8 cellular contexts compared by ENCODE assay signal in the genomic region with DNA sequence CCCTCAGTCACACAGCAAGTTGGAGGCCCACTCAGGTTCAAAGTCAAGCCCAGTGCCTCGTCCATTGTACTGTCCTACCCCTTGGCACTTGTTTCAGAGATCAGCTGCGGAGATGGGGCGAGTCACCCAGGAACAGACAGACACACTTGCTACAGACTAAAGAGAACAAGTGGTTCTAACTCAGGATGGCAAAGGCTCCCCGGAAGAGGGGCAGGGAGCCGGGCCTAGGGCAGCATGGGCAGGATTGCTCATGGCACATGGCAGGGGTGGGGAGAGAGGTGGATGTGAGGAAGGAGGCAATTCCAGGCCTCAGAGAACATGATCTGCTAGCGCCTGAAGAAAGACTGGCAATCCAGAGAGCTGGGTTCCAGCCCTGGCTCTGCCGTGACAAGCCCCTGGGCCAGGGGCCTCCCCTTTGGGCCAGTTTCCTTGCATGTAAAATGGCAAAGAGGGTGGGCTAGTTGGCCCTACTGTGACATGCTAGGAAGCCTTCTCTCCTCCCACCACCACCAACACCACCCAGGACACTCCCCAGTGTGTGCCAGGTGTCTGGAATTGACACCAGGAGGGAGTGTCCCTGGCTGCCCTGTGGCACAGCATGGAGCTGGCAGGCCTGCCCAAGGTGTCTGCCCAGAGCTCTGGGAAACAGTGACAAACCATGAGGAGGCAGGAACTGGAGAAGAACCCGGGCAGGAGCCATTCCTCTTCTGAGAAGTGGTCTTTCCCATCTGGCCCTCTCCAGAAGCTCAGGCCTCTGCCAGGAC. TPM values are rescaled to one million over a fixed set of nuclear protein-coding genes. Genes with fewer than 3 reads are reported as not detected.
A peak's percentile ranks its signal among the peaks of the same experiment; 100 is the strongest.
DNase-seq lines count a peak whose midpoint lies in the region; ATAC-seq, FAIRE-seq and TF ChIP-seq lines count a peak whose summit lies in the region.

No MANE protein-coding gene starts in this region.

- FAIRE-seq in GM12891 (lab: Jason Lieb, UNC) = no peak

- TF ChIP-seq CTCF in breast epithelium (IDR thresholded peaks at IDR 0.05) (no peak), mucosa of descending colon (IDR thresholded peaks at IDR 0.05) (no peak)

- H3K36me3 ChIP-seq in breast epithelium (no peaks in the 10 kb centered on the region), mucosa of descending colon (ENCODE audit: low read depth) (no peaks in the 10 kb centered on the region)

- H3K27ac ChIP-seq in breast epithelium (peak overlapping the region; percentile 82 to 91), substantia nigra (ENCODE audit: low read depth, low read length, poor library complexity, severe bottlenecking) (peak overlapping the region; percentile 38)

- H3K4me1 ChIP-seq in breast epithelium (peaks cover 5 to 7% of the 10 kb centered on the region in 2 donors), mucosa of descending colon (ENCODE audit: low read depth) (peaks cover 9% of the 10 kb centered on the region)

- peaks cover 5% of the 10 kb centered on the region for H3K36me3 Mint-ChIP-seq in activated T-helper 2 cell treated with anti-CD3 and anti-CD28 coated beads, Interferon-gamma antibody, Interleukin-2, Interleukin-4, amounts not matched to agents 10 μg/mL and 5 μg/mL and 100 μg/mL, durations not matched to agents 14 hours and 24 hours and 36 hours (ENCODE audit: low read depth)

- H3K4me1 Mint-ChIP-seq in activated T-helper 2 cell treated with anti-CD3 and anti-CD28 coated beads, Interferon-gamma antibody, Interleukin-2, Interleukin-4, amounts not matched to agents 10 μg/mL and 5 μg/mL and 100 μg/mL, durations not matched to agents 14 hours and 24 hours and 36 hours (ENCODE audit: low read depth) = peaks cover 19% of the 10 kb centered on the region

- H3K27me3 Mint-ChIP-seq in activated T-helper 2 cell treated with anti-CD3 and anti-CD28 coated beads, Interferon-gamma antibody, Interleukin-2, Interleukin-4, amounts not matched to agents 10 μg/mL and 5 μg/mL and 100 μg/mL, durations not matched to agents 14 hours and 24 hours and 36 hours (ENCODE audit: low read depth) = no peaks in the 10 kb centered on the region

- peak; percentile 86 for ATAC-seq in mucosa of descending colon

- DNase-seq in NCI-H1694 (lab: John Stamatoyannopoulos, UW) = peak; percentile 30
- no peak for DNase-seq in NCI-H1694 treated with DMSO at 0.1 percent for 48 hours (lab: John Stamatoyannopoulos, UW)
- DNase-seq in breast epithelium (ENCODE audit: low spot score in 2 of 2) = peak in 1 of 2 donors; percentile 51
- DNase-seq in mucosa of descending colon = peak in 2 of 3 donors; percentile 61 to 64
- peak in 2 of 49 donors; percentile 16 to 39 for DNase-seq in substantia nigra (lab: John Stamatoyannopoulos, UW)
- no peak for DNase-seq in medulla oblongata (ENCODE audit: extremely low spot score)
- DNase-seq in GM12891 (ENCODE audit: insufficient read length, low spot score) = no peak
- no peak for DNase-seq in activated T-helper 2 cell treated with anti-CD3 and anti-CD28 coated beads, Interferon-gamma antibody, Interleukin-2, Interleukin-4, amounts not matched to agents 10 μg/mL and 5 μg/mL and 100 μg/mL, durations not matched to agents 14 hours and 24 hours and 36 hours (ENCODE audit: low spot score)

- no peaks in the 10 kb centered on the region for H3K9me3 Mint-ChIP-seq in activated T-helper 2 cell treated with anti-CD3 and anti-CD28 coated beads, Interferon-gamma antibody, Interleukin-2, Interleukin-4, amounts not matched to agents 10 μg/mL and 5 μg/mL and 100 μg/mL, durations not matched to agents 14 hours and 24 hours and 36 hours

- no peak overlapping the region for H3K27ac Mint-ChIP-seq in activated T-helper 2 cell treated with anti-CD3 and anti-CD28 coated beads, Interferon-gamma antibody, Interleukin-2, Interleukin-4, amounts not matched to agents 10 μg/mL and 5 μg/mL and 100 μg/mL, durations not matched to agents 14 hours and 24 hours and 36 hours

- intact Hi-C loops in breast epithelium (cut with DNase I; ENCODE audit: low total_unique reads) (loop anchor here (10.0 kb wide), 1 partner anchor 138 kb away; no protein-coding TSS in a partner anchor), mucosa of descending colon (cut with DNase I, micrococcal nuclease) (loop anchor here (5.0 kb wide), 2 partner anchors 135 to 175 kb away; no protein-coding TSS in a partner anchor)
- intact Hi-C loops in activated T-helper 2 cell treated with anti-CD3 and anti-CD28 coated beads, Interferon-gamma antibody, Interleukin-2, Interleukin-4, amounts not matched to agents 10 μg/mL and 5 μg/mL and 100 μg/mL, durations not matched to agents 14 hours and 24 hours and 36 hours (cut with micrococcal nuclease) = loop anchor here (1.0 kb wide), 1 partner anchor 139 kb away; no protein-coding TSS in a partner anchor

- no peaks in the 10 kb centered on the region for H3K27me3 ChIP-seq in breast epithelium

- TF ChIP-seq POLR2A in breast epithelium (IDR thresholded peaks at IDR 0.05) = no peak
- TF ChIP-seq POLR2A in GM12891 (IDR thresholded peaks at IDR 0.05; ENCODE audit: low read depth, low read length) = no peak

- no peaks in the 10 kb centered on the region for H3K9me3 ChIP-seq in breast epithelium
- peaks cover 7% of the 10 kb centered on the region for H3K9me3 ChIP-seq in mucosa of descending colon

- no peak overlapping the region for H3K4me3 Mint-ChIP-seq in activated T-helper 2 cell treated with anti-CD3 and anti-CD28 coated beads, Interferon-gamma antibody, Interleukin-2, Interleukin-4, amounts not matched to agents 10 μg/mL and 5 μg/mL and 100 μg/mL, durations not matched to agents 14 hours and 24 hours and 36 hours (ENCODE audit: low read depth)

- H3K4me3 ChIP-seq in breast epithelium = no peak overlapping the region
- H3K4me3 ChIP-seq in mucosa of descending colon = no peak overlapping the region

TF ChIP-seq in GM12891, 5 proteins besides CTCF, POLR2A, EP300 and RAD21:
- no peak for TF ChIP-seq POU2F2 (IDR thresholded peaks at IDR 0.05; ENCODE audit: low read depth, low read length)
- no peak for TF ChIP-seq SPI1 (IDR thresholded peaks at IDR 0.05; ENCODE audit: low read depth, low read length)
- TF ChIP-seq PAX5 (IDR thresholded peaks at IDR 0.05; ENCODE audit: insufficient read depth, low read length, severe bottlenecking) = no peak
- TF ChIP-seq TAF1 (IDR thresholded peaks at IDR 0.05; ENCODE audit: low read depth, low read length) = no peak
- TF ChIP-seq POLR2AphosphoS5 (IDR thresholded peaks at IDR 0.05; ENCODE audit: low read depth, low read length) = no peak

RNA-seq across cellular contexts. Expression of a gene that starts 24.0 kb away (rescaled TPM):
- total RNA-seq in breast epithelium (10 to 100 TPM; 39.5 to 76.5 (median 47.2) TPM), mucosa of descending colon (10 to 100 TPM; 15.1 to 74.1 (median 19.3) TPM)
- 22.0 TPM for polyA plus RNA-seq in GM12891 (2012; ENCODE audit: low read depth, missing spikeins)
- total RNA-seq in activated T-helper 2 cell treated with anti-CD3 and anti-CD28 coated beads, Interferon-gamma antibody, Interleukin-2, Interleukin-4, amounts not matched to agents 10 μg/mL and 5 μg/mL and 100 μg/mL, durations not matched to agents 14 hours and 24 hours and 36 hours = 34.8 and 35.8 TPM in 2 replicates

RNA-seq across cellular contexts. Expression of a gene that starts 45.6 kb away (rescaled TPM):
- total RNA-seq in breast epithelium (10 to 100 TPM; 40.6 to 64.8 (median 50.7) TPM), mucosa of descending colon (10 to 100 TPM; 45.7 to 84.9 (median 61.0) TPM)
- 6.4 TPM for polyA plus RNA-seq in GM12891 (2012; ENCODE audit: low read depth, missing spikeins)
- total RNA-seq in activated T-helper 2 cell treated with anti-CD3 and anti-CD28 coated beads, Interferon-gamma antibody, Interleukin-2, Interleukin-4, amounts not matched to agents 10 μg/mL and 5 μg/mL and 100 μg/mL, durations not matched to agents 14 hours and 24 hours and 36 hours = 10.9 and 11.3 TPM in 2 replicates

Comparison
In these comparisons a context has a peak if more than half of its experiments do, and no peak if none do; other contexts are left out.
1. DNase-seq: peak in NCI-H1694 (single experiment) and mucosa of descending colon (2 of 3); none in NCI-H1694 treated with DMSO at 0.1 percent for 48 hours (single experiment), medulla oblongata (single experiment), GM12891 (single experiment) and activated T-helper 2 cell treated with anti-CD3 and anti-CD28 coated beads, Interferon-gamma antibody, Interleukin-2, Interleukin-4, amounts not matched to agents 10 μg/mL and 5 μg/mL and 100 μg/mL, durations not matched to agents 14 hours and 24 hours and 36 hours (single experiment).